25 cellular contexts compared by ENCODE assay signal in genomic region chr14:94787655-94788054, GRCh38. TPM values are rescaled to one million over a fixed set of nuclear protein-coding genes. Genes with fewer than 3 reads are reported as not detected.
DNase-seq lines count a peak whose midpoint lies in the region; ATAC-seq and TF ChIP-seq lines count a peak whose summit lies in the region.
"Had no signal": no experiment of that assay in that cellular context is flagged by ENCODE, and none has a peak within 500 bp of the region (broad histone marks: within the 10 kb centered on the region; RNA-seq: fewer than 3 reads in every experiment).

No MANE protein-coding gene starts in this region.

- TF ChIP-seq CTCF in mammary epithelial cell (conservative IDR thresholded peaks at IDR 0.05 in 1 of 2, IDR thresholded peaks at IDR 0.05 in 1 of 2; ENCODE audit: extremely low read depth in 1 of 2, insufficient read depth in 1 of 2, low read depth in 1 of 2, low read length in 2 of 2): no peak

- no peak overlapping the region for H2AFZ ChIP-seq in mammary epithelial cell (ENCODE audit: low read depth, low read length)

- no peak overlapping the region for H3K27ac ChIP-seq in mammary epithelial cell (ENCODE audit: insufficient read depth, low read depth, low read length)
- H3K27ac ChIP-seq: BLaER1 had no signal

- peaks cover 2% of the 10 kb centered on the region for H3K27me3 ChIP-seq in mammary epithelial cell (ENCODE audit: insufficient read depth, low read length)
- H3K27me3 ChIP-seq: BE2C, BLaER1 had no signal

- no peaks in the 10 kb centered on the region for H3K4me1 ChIP-seq in mammary epithelial cell (ENCODE audit: insufficient read depth, low read length)
- H3K4me1 ChIP-seq: BE2C, BLaER1 had no signal

- H4K20me1 ChIP-seq in mammary epithelial cell (ENCODE audit: insufficient read depth, low read length): no peaks in the 10 kb centered on the region
- H4K20me1 ChIP-seq: BLaER1 had no signal

- WGBS in mammary epithelial cell (ENCODE audit: low coverage, missing lambda C conversion rate): 81% methylated on average over 10 of the region's 10 CpGs

- H3K36me3 Mint-ChIP-seq in stimulated activated memory B cell treated with anti-CD40 and anti-IgM and Interleukin-4, amounts not matched to agents 10 μg/mL and 1 μg/mL and 100 μg/mL, for 72 hours: no peaks in the 10 kb centered on the region
- H3K36me3 Mint-ChIP-seq: CD14-positive monocyte; CD4-positive, alpha-beta memory T cell; CD4-positive, CD25-positive, alpha-beta regulatory T cell; CD8-positive, alpha-beta memory T cell had no signal

- H3K36me3 ChIP-seq in mammary epithelial cell (ENCODE audit: insufficient read depth, low read length): no peaks in the 10 kb centered on the region
- H3K36me3 ChIP-seq: BE2C, BLaER1 had no signal

- no TSS peak for BruUV-seq in mammary epithelial cell (replicated peaks; lab: Mats Ljungman, UMichigan)

- no peak overlapping the region for H3K4me3 ChIP-seq in mammary epithelial cell (replicated peaks in 1 of 3; ENCODE audit: insufficient read depth in 1 of 3, low read depth in 2 of 3, low read length in 3 of 3)
- H3K4me3 ChIP-seq: BLaER1, GM12878 had no signal

- no peak overlapping the region for H3K4me3 Mint-ChIP-seq in stimulated activated memory B cell treated with anti-CD40 and anti-IgM and Interleukin-4, amounts not matched to agents 10 μg/mL and 1 μg/mL and 100 μg/mL, for 72 hours
- H3K4me3 Mint-ChIP-seq: CD14-positive monocyte; CD4-positive, alpha-beta memory T cell; CD4-positive, CD25-positive, alpha-beta regulatory T cell; CD8-positive, alpha-beta memory T cell had no signal

- H3K27ac Mint-ChIP-seq in stimulated activated memory B cell treated with anti-CD40 and anti-IgM and Interleukin-4, amounts not matched to agents 10 μg/mL and 1 μg/mL and 100 μg/mL, for 72 hours: no peak overlapping the region
- H3K27ac Mint-ChIP-seq: CD14-positive monocyte; CD4-positive, alpha-beta memory T cell; CD4-positive, CD25-positive, alpha-beta regulatory T cell; CD8-positive, alpha-beta memory T cell had no signal

- no peaks in the 10 kb centered on the region for H3K4me1 Mint-ChIP-seq in stimulated activated memory B cell treated with anti-CD40 and anti-IgM and Interleukin-4, amounts not matched to agents 10 μg/mL and 1 μg/mL and 100 μg/mL, for 72 hours
- H3K4me1 Mint-ChIP-seq: CD14-positive monocyte; CD4-positive, alpha-beta memory T cell; CD4-positive, CD25-positive, alpha-beta regulatory T cell; CD8-positive, alpha-beta memory T cell had no signal

- H3K27me3 Mint-ChIP-seq in stimulated activated memory B cell treated with anti-CD40 and anti-IgM and Interleukin-4, amounts not matched to agents 10 μg/mL and 1 μg/mL and 100 μg/mL, for 72 hours: no peaks in the 10 kb centered on the region

- ATAC-seq in Right ventricle myocardium inferior: no peak
- ATAC-seq in stimulated activated memory B cell treated with anti-CD40 and anti-IgM and Interleukin-4, amounts not matched to agents 10 μg/mL and 1 μg/mL and 100 μg/mL, for 72 hours: peak; percentile 36
- ATAC-seq: GM12878 had no signal

- DNase-seq in cardiac septum (ENCODE audit: low spot score) (peak; percentile 55), Right ventricle myocardium inferior (ENCODE audit: missing footprints) (no peak), mesenteric fat pad (ENCODE audit: low spot score) (peak; percentile 28), mammary epithelial cell (no peak)
- DNase-seq: 8988T; ACHN; BE2C; C1 segment of cervical spinal cord; CD4-positive, alpha-beta memory T cell; CD4-positive, CD25-positive, alpha-beta regulatory T cell; CD8-positive, alpha-beta memory T cell; COR-L47; DMS 273 treated with DMSO at 0.1 percent for 48 hours; DMS153; DMS53; DMS79; DND-41; EL; GDM1 had no signal

- no peaks in the 10 kb centered on the region for H3K9me3 Mint-ChIP-seq in stimulated activated memory B cell treated with anti-CD40 and anti-IgM and Interleukin-4, amounts not matched to agents 10 μg/mL and 1 μg/mL and 100 μg/mL, for 72 hours
- H3K9me3 Mint-ChIP-seq: CD8-positive, alpha-beta memory T cell had no signal

- H3K9ac ChIP-seq in mammary epithelial cell (ENCODE audit: insufficient read depth, low read length): no peak overlapping the region
- H3K9ac ChIP-seq: BLaER1 had no signal

- H3K4me2 ChIP-seq in mammary epithelial cell (ENCODE audit: insufficient read depth, low read depth, low read length): no peak overlapping the region
- H3K4me2 ChIP-seq: BLaER1 had no signal

- H3K9me3 ChIP-seq in mammary epithelial cell (replicated peaks; ENCODE audit: insufficient read depth, low read length): no peaks in the 10 kb centered on the region
- H3K9me3 ChIP-seq: BE2C, BLaER1 had no signal

- dilution Hi-C loops in mammary epithelial cell (cut with HindIII; ENCODE audit: low sequenced_read_pairs): no loop called here

- intact Hi-C loops in cardiac septum (cut with DNase I) (no loop called here), Right ventricle myocardium inferior (cut with DNase I) (no loop called here), mammary epithelial cell (cut with micrococcal nuclease) (no loop called here)

- CTCF ChIA-PET in mammary epithelial cell (lab: Charles Lee; ENCODE audit: low non-redundant PET): no interaction called here

- in situ Hi-C loops in mammary epithelial cell (cut with MboI; ENCODE audit: low sequenced_read_pairs in 2 of 2): no loop called here

- H3K79me2 ChIP-seq in mammary epithelial cell (ENCODE audit: insufficient read depth, low read length): no peaks in the 10 kb centered on the region

RNA-seq across cellular contexts. Expression of gene GSC, which starts 17.7 kb away (rescaled TPM):
- 0.43 TPM for total RNA-seq in cardiac septum
- 0.38 TPM for total RNA-seq in Right ventricle myocardium inferior
- total RNA-seq in mesenteric fat pad: 1.7 TPM
- under 1 TPM in 1 of 2 donors, not detected in 1; 0.17 TPM for total RNA-seq in mammary epithelial cell
- 0.05 TPM for polyA plus RNA-seq in mammary epithelial cell
- not detected for polyA minus RNA-seq in mammary epithelial cell
- total RNA-seq: CD4-positive, CD25-positive, alpha-beta regulatory T cell; CD8-positive, alpha-beta memory T cell; G401; GM12878 had no signal
- polyA plus RNA-seq: AG04450; CD14-positive monocyte; CD4-positive, alpha-beta memory T cell; CD4-positive, CD25-positive, alpha-beta regulatory T cell; GM12878 had no signal

Comparison
In these comparisons a context has a peak if more than half of its experiments do, and no peak if none do; other contexts are left out.
1. DNase-seq: peak in cardiac septum (single experiment) and mesenteric fat pad (single experiment); none in Right ventricle myocardium inferior (single experiment) and mammary epithelial cell (single experiment).